ENCODE assay signal across 1 cellular context in genomic region chr9:128124873-128125574, GRCh38.
TF ChIP-seq lines count a peak whose summit lies in the region.

No MANE protein-coding gene starts in this region.

TF ChIP-seq in K562, 482 proteins besides CTCF, POLR2A, EP300 and RAD21 (continued from another document and continues in another):
- TF ChIP-seq ARID4B (CRISPR knock-in tag; IDR thresholded peaks at IDR 0.05) (peak; percentile 53; the same call in 1 of the 2 replicates), DNMT1 (IDR thresholded peaks at IDR 0.05) (no peak), ZNF280B (CRISPR knock-in tag; IDR thresholded peaks at IDR 0.05) (no peak), CBX5 (IDR thresholded peaks at IDR 0.05; ENCODE audit: borderline replicate concordance, low read depth) (no peak), PCBP1 (IDR thresholded peaks at IDR 0.05; ENCODE audit: low read depth, low read length, poor library complexity, severe bottlenecking) (no peak), ZNF76 (CRISPR knock-in tag; IDR thresholded peaks at IDR 0.05; ENCODE audit: borderline replicate concordance) (no peak), EP400 (IDR thresholded peaks at IDR 0.05) (no peak), MBD2 (IDR thresholded peaks at IDR 0.05; ENCODE audit: borderline replicate concordance, low read depth) (no peak), POLR2AphosphoS5 (IDR thresholded peaks at IDR 0.05; ENCODE audit: control insufficient read depth, insufficient read depth, low read depth, low read length) (no peak), TCFL5 (CRISPR knock-in tag; conservative IDR thresholded peaks at IDR 0.05) (no peak), PHF21A (IDR thresholded peaks at IDR 0.05; ENCODE audit: borderline replicate concordance, low read depth) (no peak), NFIC (IDR thresholded peaks at IDR 0.05) (no peak), ZBTB2 (IDR thresholded peaks at IDR 0.05) (no peak), CBX2 (IDR thresholded peaks at IDR 0.05; ENCODE audit: insufficient read depth, low read length, poor library complexity, severe bottlenecking) (no peak), SRSF7 (optimal IDR thresholded peaks at IDR 0.05; ENCODE audit: low read depth, low read length) (no peak), NFXL1 (CRISPR knock-in tag; IDR thresholded peaks at IDR 0.05) (no peak), DEAF1 (CRISPR knock-in tag; IDR thresholded peaks at IDR 0.05) (peak; percentile 31; the same call in 1 of the 2 replicates), FOXP1 (CRISPR knock-in tag; IDR thresholded peaks at IDR 0.05) (0 out of 2 replicates have a peak, but pooled peaks have one; percentile 74), MAZ (CRISPR knock-in tag; conservative IDR thresholded peaks at IDR 0.05 in 1 of 2, IDR thresholded peaks at IDR 0.05 in 1 of 2) (peak; percentile 16 to 72; a peak in 2 of 4 replicates), ZNF449 (CRISPR knock-in tag; IDR thresholded peaks at IDR 0.05) (no peak), MTA1 (IDR thresholded peaks at IDR 0.05; ENCODE audit: borderline replicate concordance) (no peak), USF2 (CRISPR knock-in tag; IDR thresholded peaks at IDR 0.05) (no peak), TAF9B (IDR thresholded peaks at IDR 0.05; ENCODE audit: partially characterized antibody) (no peak), ZFP30 (CRISPR knock-in tag; IDR thresholded peaks at IDR 0.05; ENCODE audit: borderline replicate concordance) (no peak), KLF6 (CRISPR knock-in tag; IDR thresholded peaks at IDR 0.05; ENCODE audit: borderline replicate concordance) (no peak), ARID3B (CRISPR knock-in tag; IDR thresholded peaks at IDR 0.05; ENCODE audit: borderline replicate concordance) (no peak), CREBBP (IDR thresholded peaks at IDR 0.05; ENCODE audit: low read depth, low read length) (no peak), NEUROD1 (IDR thresholded peaks at IDR 0.05; ENCODE audit: borderline replicate concordance, low read depth, low read length, partially characterized antibody) (no peak), SMC3 (conservative IDR thresholded peaks at IDR 0.05; ENCODE audit: insufficient read depth, low read depth, low read length) (0 out of 2 replicates have a peak, but pooled peaks have one; percentile 22), HES1 (IDR thresholded peaks at IDR 0.05; ENCODE audit: low read depth) (no peak), TBP (optimal IDR thresholded peaks at IDR 0.05; ENCODE audit: low read depth, low read length) (peak; percentile 19), KLF13 (tag; IDR thresholded peaks at IDR 0.05; ENCODE audit: borderline replicate concordance, low read depth) (no peak), ARID3A (IDR thresholded peaks at IDR 0.05; ENCODE audit: borderline replicate concordance, low read depth, low read length) (no peak), CREM (IDR thresholded peaks at IDR 0.05; ENCODE audit: low read depth) (no peak), SMAD4 (CRISPR knock-in tag; conservative IDR thresholded peaks at IDR 0.05) (no peak), SMARCB1 (IDR thresholded peaks at IDR 0.05; ENCODE audit: insufficient read length, low read depth) (no peak), ZNF717 (CRISPR knock-in tag; IDR thresholded peaks at IDR 0.05) (no peak), STAG1 (CRISPR knock-in tag; IDR thresholded peaks at IDR 0.05; ENCODE audit: borderline replicate concordance) (peak; percentile 38; the same call in 1 of the 2 replicates), HDAC3 (IDR thresholded peaks at IDR 0.05; ENCODE audit: borderline replicate concordance, partially characterized antibody) (no peak), CHCHD3 (CRISPR knock-in tag; IDR thresholded peaks at IDR 0.05) (no peak), JUND (IDR thresholded peaks at IDR 0.05; ENCODE audit: borderline replicate concordance, low read depth, low read length) (0 out of 2 replicates have a peak, but pooled peaks have one; percentile 19), JUND (tag; IDR thresholded peaks at IDR 0.05; ENCODE audit: borderline replicate concordance, low read depth, low read length) (no peak; the same call in 2 of the 3 replicates), SREBF2 (CRISPR knock-in tag; IDR thresholded peaks at IDR 0.05) (no peak), PHF20 (IDR thresholded peaks at IDR 0.05; ENCODE audit: partially characterized antibody) (no peak), MCM3 (IDR thresholded peaks at IDR 0.05) (no peak), CHD4 (IDR thresholded peaks at IDR 0.05; ENCODE audit: insufficient read depth, insufficient replicate concordance, low read depth, low read length, poor library complexity, severe bottlenecking) (no peak), LEF1 (IDR thresholded peaks at IDR 0.05) (no peak), ZNF655 (CRISPR knock-in tag; IDR thresholded peaks at IDR 0.05) (no peak), FOXA3 (CRISPR knock-in tag; conservative IDR thresholded peaks at IDR 0.05 in 1 of 2, IDR thresholded peaks at IDR 0.05 in 1 of 2) (peak in 1 of 2 experiments; percentile 78; a peak in 2 of 4 replicates), HDAC2 (IDR thresholded peaks at IDR 0.05) (peak; percentile 69; the same call in 1 of the 2 replicates), CCAR2 (IDR thresholded peaks at IDR 0.05; ENCODE audit: low read depth, low read length) (no peak), PHB (CRISPR knock-in tag; IDR thresholded peaks at IDR 0.05) (no peak), ZNF3 (CRISPR knock-in tag; IDR thresholded peaks at IDR 0.05) (no peak), ARNT (IDR thresholded peaks at IDR 0.05) (no peak)
